8 cellular contexts compared by ENCODE assay signal in the genomic region with DNA sequence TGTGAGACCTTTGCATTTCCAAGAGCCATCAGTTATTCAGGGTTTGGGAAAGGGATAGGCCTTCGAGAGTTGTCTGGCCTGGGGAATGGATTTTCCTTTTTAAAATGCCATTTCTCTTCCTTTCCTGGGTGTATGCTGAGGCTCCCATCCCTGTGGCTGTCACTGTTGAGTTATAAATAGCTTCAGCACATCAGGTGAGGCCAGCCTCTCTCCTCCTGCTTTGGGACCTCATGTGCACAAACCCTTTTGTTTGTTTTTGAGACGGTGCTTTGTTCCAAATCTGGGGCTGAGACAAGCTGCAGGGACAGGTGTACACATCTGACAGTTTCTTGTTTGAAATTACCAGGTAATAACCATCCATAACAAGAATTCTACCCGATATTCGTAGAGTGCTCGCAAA. TPM values are rescaled to one million over a fixed set of nuclear protein-coding genes. Genes with fewer than 3 reads are reported as not detected.
DNase-seq lines count a peak whose midpoint lies in the region; ATAC-seq and TF ChIP-seq lines count a peak whose summit lies in the region.

No MANE protein-coding gene starts in this region.

- peak overlapping the region; percentile 72 to 94 (median 91) for H3K4me3 Mint-ChIP-seq in CD4-positive, alpha-beta memory T cell
- H3K4me3 Mint-ChIP-seq in endodermal cell (peak overlapping the region; percentile 67), osteocyte (ENCODE audit: unreplicated experiment) (peak overlapping the region; percentile 91)

- H3K9me3 ChIP-seq in CD4-positive, alpha-beta memory T cell (ENCODE audit: control insufficient read depth in 1 of 2, low read length in 2 of 2), result no peaks in the 10 kb centered on the region
- no peaks in the 10 kb centered on the region for H3K9me3 ChIP-seq in OCI-LY3 (ENCODE audit: insufficient read depth, low read length)
- H3K9me3 ChIP-seq in endodermal cell (ENCODE audit: control insufficient read depth, low read length), result no peaks in the 10 kb centered on the region

- no peak overlapping the region for H3K27ac ChIP-seq in CD4-positive, alpha-beta memory T cell (ENCODE audit: low read depth, low read length)
- H3K27ac ChIP-seq in OCI-LY3 (ENCODE audit: low read length), result no peak overlapping the region
- H3K27ac ChIP-seq in endodermal cell (ENCODE audit: low read depth, low read length), result no peak overlapping the region

- H3K27ac Mint-ChIP-seq in CD4-positive, alpha-beta memory T cell, result peak overlapping the region; percentile 13 to 98 (median 83)
- H3K27ac Mint-ChIP-seq in endodermal cell (no peak overlapping the region), osteocyte (ENCODE audit: unreplicated experiment) (no peak overlapping the region)

- POLR2A ChIA-PET in CD4-positive, alpha-beta memory T cell (lab: Charles Lee; ENCODE audit: partially characterized antibody), result interaction anchor here (3.3 to 3.7 kb wide), 3 partner anchors 63 to 97 kb away, joined by 33 to 45 read pairs (median 40); partner anchors contain the start of genes ACO2, PHF5A, RANGAP1 and TOB2

- H3K27me3 Mint-ChIP-seq in CD4-positive, alpha-beta memory T cell, result no peaks in the 10 kb centered on the region
- H3K27me3 Mint-ChIP-seq in endodermal cell (ENCODE audit: insufficient read depth), result peaks cover 5% of the 10 kb centered on the region
- no peaks in the 10 kb centered on the region for H3K27me3 Mint-ChIP-seq in osteocyte (ENCODE audit: unreplicated experiment)

- H4K20me1 ChIP-seq in OCI-LY3 (ENCODE audit: insufficient read depth, low read length), result no peaks in the 10 kb centered on the region

- peak overlapping the region; percentile 77 for H3K4me2 ChIP-seq in OCI-LY3 (ENCODE audit: low read length)

- peaks cover 11% of the 10 kb centered on the region; the same call in 1 of the 2 replicates for H3K79me2 ChIP-seq in OCI-LY3 (ENCODE audit: low read length)

- no peak for ATAC-seq in GM18517 (IDR thresholded peaks at IDR 0.05; ENCODE audit: unreplicated experiment)
- ATAC-seq in GM18909 (IDR thresholded peaks at IDR 0.05; ENCODE audit: poor library complexity, unreplicated experiment), result no peak

- intact Hi-C loops in CD4-positive, alpha-beta memory T cell (cut with micrococcal nuclease), result loop anchor here (5.0 kb wide), 1 partner anchor 291 kb away; the partner anchor contains the start of gene EP300

- 96 to 97% methylated on average over 4 to 5 of the region's 5 CpGs for WGBS in endodermal cell (ENCODE audit: insufficient coverage in 1 of 2, insufficient read length in 1 of 2), 2 experiments

- no peaks in the 10 kb centered on the region for H3K27me3 ChIP-seq in CD4-positive, alpha-beta memory T cell (ENCODE audit: insufficient read depth, low read length)
- H3K27me3 ChIP-seq in OCI-LY3 (ENCODE audit: low read depth, low read length), result no peaks in the 10 kb centered on the region
- H3K27me3 ChIP-seq in endodermal cell (ENCODE audit: control insufficient read depth, insufficient read depth, low read length, poor library complexity, severe bottlenecking), result peaks cover 8% of the 10 kb centered on the region

- no peak overlapping the region for H2AFZ ChIP-seq in OCI-LY3 (ENCODE audit: low read depth, low read length)

- H3K9ac ChIP-seq in OCI-LY3 (ENCODE audit: low read length) (peak overlapping the region; percentile 88), endodermal cell (ENCODE audit: extremely low read depth, low read length, poor library complexity, severe bottlenecking) (no peak overlapping the region)

- TF ChIP-seq CTCF in OCI-LY3 (IDR thresholded peaks at IDR 0.05; ENCODE audit: low read depth, low read length) (no peak), endodermal cell (conservative IDR thresholded peaks at IDR 0.05) (no peak), osteocyte (IDR thresholded peaks at IDR 0.05) (no peak)

- no peak overlapping the region for H3K4me3 ChIP-seq in CD4-positive, alpha-beta memory T cell (ENCODE audit: low read length in 2 of 2)
- peak overlapping the region; percentile 79 for H3K4me3 ChIP-seq in OCI-LY3 (ENCODE audit: low read length)
- peak overlapping the region; percentile 79 for H3K4me3 ChIP-seq in endodermal cell (ENCODE audit: low read length)

- DNase-seq in CD4-positive, alpha-beta memory T cell, result no peak
- DNase-seq in endodermal cell, result no peak
- DNase-seq in osteocyte (ENCODE audit: extremely low spot score, unreplicated experiment), result no peak
- no peak for DNase-seq in SW 1271 (lab: John Stamatoyannopoulos, UW)
- DNase-seq in erythroblast (lab: John Stamatoyannopoulos, UW), result no peak

- peaks cover 18% of the 10 kb centered on the region for H3K4me1 ChIP-seq in CD4-positive, alpha-beta memory T cell (ENCODE audit: insufficient read depth, low read length)
- H3K4me1 ChIP-seq in OCI-LY3 (ENCODE audit: low read length) (peaks cover 14% of the 10 kb centered on the region), endodermal cell (ENCODE audit: control insufficient read depth, insufficient read depth, low read length) (no peaks in the 10 kb centered on the region)

- no peak for TF ChIP-seq POLR2A in erythroblast (IDR thresholded peaks at IDR 0.05; ENCODE audit: low read length)

- H3K4me1 Mint-ChIP-seq in CD4-positive, alpha-beta memory T cell, result peaks cover 12 to 36% (median 22%) of the 10 kb centered on the region in 4 donors
- H3K4me1 Mint-ChIP-seq in endodermal cell, result peaks cover 6% of the 10 kb centered on the region
- peaks cover 15% of the 10 kb centered on the region for H3K4me1 Mint-ChIP-seq in osteocyte (ENCODE audit: unreplicated experiment)

- CTCF ChIA-PET in CD4-positive, alpha-beta memory T cell (lab: Charles Lee; ENCODE audit: partially characterized antibody), result interaction anchor here (2.4 to 3.4 kb wide), 2 partner anchors 21 to 146 kb away, joined by 9 to 12 read pairs; no protein-coding TSS in a partner anchor

- peaks cover 0 to 8% of the 10 kb centered on the region in 2 donors for H3K36me3 Mint-ChIP-seq in CD4-positive, alpha-beta memory T cell
- no peaks in the 10 kb centered on the region for H3K36me3 Mint-ChIP-seq in endodermal cell (ENCODE audit: low read depth)
- H3K36me3 Mint-ChIP-seq in osteocyte (ENCODE audit: unreplicated experiment), result peaks cover 4% of the 10 kb centered on the region

- H3K9me3 Mint-ChIP-seq in CD4-positive, alpha-beta memory T cell, result no peaks in the 10 kb centered on the region
- H3K9me3 Mint-ChIP-seq in endodermal cell (no peaks in the 10 kb centered on the region), osteocyte (ENCODE audit: unreplicated experiment) (no peaks in the 10 kb centered on the region)

- H3K36me3 ChIP-seq in CD4-positive, alpha-beta memory T cell (ENCODE audit: insufficient read depth, low read length), result no peaks in the 10 kb centered on the region
- H3K36me3 ChIP-seq in OCI-LY3 (replicated peaks; ENCODE audit: low read depth, low read length) (peaks cover 4% of the 10 kb centered on the region), endodermal cell (ENCODE audit: control insufficient read depth, insufficient read depth, low read length) (no peaks in the 10 kb centered on the region)

RNA-seq across cellular contexts. Expression of gene TEF, which starts 1.3 kb away (rescaled TPM):
- 1 to 10 TPM; 6.5 to 8.8 TPM for total RNA-seq in CD4-positive, alpha-beta memory T cell
- 1 to 10 TPM; 4.4 to 6.4 TPM for polyA plus RNA-seq in CD4-positive, alpha-beta memory T cell
- 1 to 10 TPM; 4.7 to 7.9 TPM for total RNA-seq in endodermal cell
- 10.7 TPM for polyA plus RNA-seq in endodermal cell (2013, experiment 1 of 2)
- polyA plus RNA-seq in endodermal cell (2013, experiment 2 of 2), result 10.4 TPM
- 5.7 and 6.8 TPM in 2 replicates for total RNA-seq in osteocyte

Comparison
In these comparisons a context has a peak if more than half of its experiments do, and no peak if none do; other contexts are left out.
1. H3K4me3 ChIP-seq: peak in OCI-LY3 (single experiment) and endodermal cell (single experiment); none in CD4-positive, alpha-beta memory T cell (0 of 2).
2. H3K27ac Mint-ChIP-seq: peak in CD4-positive, alpha-beta memory T cell (7 of 7); none in endodermal cell (single experiment) and osteocyte (single experiment).
3. Peak in every context shown above with its lines, with median percentiles within 50 percentile points of each other: H3K4me3 Mint-ChIP-seq.